ENCODE assay signal across 12 cellular contexts in genomic region chr7:47153571-47153970, GRCh38.
DNase-seq lines count a peak whose midpoint lies in the region; ATAC-seq and TF ChIP-seq lines count a peak whose summit lies in the region.
"Had no signal": no experiment of that assay in that cellular context is flagged by ENCODE, and none has a peak within 500 bp of the region (broad histone marks: within the 10 kb centered on the region; RNA-seq: fewer than 3 reads in every experiment).

No MANE protein-coding gene starts in this region.

- peaks cover 17% of the 10 kb centered on the region for H3K4me1 Mint-ChIP-seq in GM23338
- H3K4me1 Mint-ChIP-seq in CD4-positive, alpha-beta T cell (ENCODE audit: low read depth), result no peaks in the 10 kb centered on the region
- H3K4me1 Mint-ChIP-seq: CD8-positive, alpha-beta memory T cell had no signal

- peak; percentile 100 for ATAC-seq in GM23338
- no peak for ATAC-seq in CD4-positive, alpha-beta T cell (ENCODE audit: poor library complexity)
- no peak for ATAC-seq in left ventricle myocardium superior

- no peaks in the 10 kb centered on the region for H3K27me3 ChIP-seq in GM23338 (ENCODE audit: insufficient read depth)
- no peaks in the 10 kb centered on the region for H3K27me3 ChIP-seq in trophoblast cell (ENCODE audit: insufficient read depth, low read length)
- H3K27me3 ChIP-seq in CD4-positive, alpha-beta T cell (ENCODE audit: control insufficient read depth, insufficient read depth, low read length), result no peaks in the 10 kb centered on the region
- H3K27me3 ChIP-seq: gastrocnemius medialis had no signal

- peaks cover 2% of the 10 kb centered on the region for H3K9me3 Mint-ChIP-seq in GM23338
- no peaks in the 10 kb centered on the region for H3K9me3 Mint-ChIP-seq in CD4-positive, alpha-beta T cell

- intact Hi-C loops in CD4-positive, alpha-beta T cell (cut with DNase I, micrococcal nuclease), result no loop called here
- intact Hi-C loops in left ventricle myocardium superior (cut with micrococcal nuclease), result no loop called here

- CTCF ChIA-PET in CD4-positive, alpha-beta T cell (lab: Charles Lee), result no interaction called here

- H3K4me3 Mint-ChIP-seq in GM23338, result no peak overlapping the region
- H3K4me3 Mint-ChIP-seq in CD4-positive, alpha-beta T cell, result no peak overlapping the region
- H3K4me3 Mint-ChIP-seq: CD8-positive, alpha-beta memory T cell had no signal

- POLR2A ChIA-PET in CD4-positive, alpha-beta T cell (lab: Charles Lee), result no interaction called here

- H3K27ac ChIP-seq in GM23338 (ENCODE audit: low read depth) (no peak overlapping the region; the same call in 1 of the 2 replicates), trophoblast cell (ENCODE audit: low read depth, low read length) (no peak overlapping the region)
- H3K27ac ChIP-seq in CD4-positive, alpha-beta T cell (ENCODE audit: low read depth, low read length), result no peak overlapping the region
- H3K27ac ChIP-seq: coronary artery, gastrocnemius medialis had no signal

- H3K79me2 ChIP-seq in GM23338 (replicated peaks; ENCODE audit: insufficient read depth), result no peaks in the 10 kb centered on the region
- H3K79me2 ChIP-seq in trophoblast cell (ENCODE audit: control insufficient read depth, insufficient read depth, low read length, poor library complexity), result no peaks in the 10 kb centered on the region

- H2AFZ ChIP-seq in GM23338 (no peak overlapping the region), trophoblast cell (ENCODE audit: insufficient read depth, low read length, poor library complexity) (no peak overlapping the region)

- H3K14ac ChIP-seq in trophoblast cell (ENCODE audit: low read length), result no peak overlapping the region

- no peak overlapping the region for H3K9ac ChIP-seq in trophoblast cell (ENCODE audit: low read length)

- no peak overlapping the region for H4K8ac ChIP-seq in trophoblast cell (ENCODE audit: low read depth, low read length)

- H2BK120ac ChIP-seq in trophoblast cell (ENCODE audit: insufficient read depth, low read length, poor library complexity), result no peak overlapping the region

- H3K27ac Mint-ChIP-seq in GM23338, result peak overlapping the region; percentile 24; the same call in 1 of the 2 replicates
- no peak overlapping the region for H3K27ac Mint-ChIP-seq in CD4-positive, alpha-beta T cell
- H3K27ac Mint-ChIP-seq: CD8-positive, alpha-beta memory T cell had no signal

- peaks cover 3% of the 10 kb centered on the region; the same call in 1 of the 3 replicates for H3K36me3 Mint-ChIP-seq in GM23338 (ENCODE audit: low read depth)
- H3K36me3 Mint-ChIP-seq in CD4-positive, alpha-beta T cell (ENCODE audit: low read depth), result no peaks in the 10 kb centered on the region
- H3K36me3 Mint-ChIP-seq: CD8-positive, alpha-beta memory T cell had no signal

- no peak overlapping the region for H3K4ac ChIP-seq in trophoblast cell (ENCODE audit: low read depth, low read length)

- no peaks in the 10 kb centered on the region for H3F3A ChIP-seq in GM23338 (replicated peaks; ENCODE audit: low read depth)

- no peak overlapping the region for H4K12ac ChIP-seq in trophoblast cell (ENCODE audit: low read depth, low read length)

- H3K79me1 ChIP-seq in trophoblast cell (ENCODE audit: low read length), result no peaks in the 10 kb centered on the region

- no CpG with 5 or more reads among the region's 6 CpGs for WGBS in trophoblast cell (ENCODE audit: extremely low coverage, insufficient coverage, insufficient read length)

- peaks cover 19% of the 10 kb centered on the region for H3K4me1 ChIP-seq in GM23338 (ENCODE audit: insufficient read depth)
- peaks cover 0 to 3% of the 10 kb centered on the region in 2 experiments for H3K4me1 ChIP-seq in trophoblast cell (ENCODE audit: control insufficient read depth in 1 of 2, insufficient read depth in 2 of 2, low read length in 2 of 2)

- no peaks in the 10 kb centered on the region for H3K36me3 ChIP-seq in GM23338 (ENCODE audit: insufficient read depth)
- H3K36me3 ChIP-seq in trophoblast cell (ENCODE audit: control insufficient read depth in 1 of 2, insufficient read depth in 2 of 2, low read length in 2 of 2), result no peaks in the 10 kb centered on the region
- H3K36me3 ChIP-seq: gastrocnemius medialis had no signal

- no peaks in the 10 kb centered on the region for H4K20me1 ChIP-seq in GM23338 (replicated peaks; ENCODE audit: insufficient read depth)

- no peaks in the 10 kb centered on the region for H3K9me3 ChIP-seq in trophoblast cell (ENCODE audit: insufficient read depth, low read depth, low read length)
- H3K9me3 ChIP-seq in CD4-positive, alpha-beta T cell (ENCODE audit: control insufficient read depth, low read length), result no peaks in the 10 kb centered on the region
- H3K9me3 ChIP-seq: gastrocnemius medialis had no signal

- H2BK12ac ChIP-seq in trophoblast cell (ENCODE audit: low read length), result no peak overlapping the region

- DNase-seq in GM23338 (ENCODE audit: low spot score) (peak; percentile 87), NCI-H69 (lab: John Stamatoyannopoulos, UW) (peak; percentile 39), iPS DF 19.7 (ENCODE audit: low read depth, low spot score) (peak; percentile 57), trophoblast cell (peak; percentile 64 to 86), GM03348 (ENCODE audit: low spot score) (no peak), left ventricle myocardium superior (no peak), hepatic stellate cell (ENCODE audit: low spot score) (no peak)
- DNase-seq in CD4-positive, alpha-beta T cell, result no peak
- DNase-seq: activated CD4-positive, CD25-positive, alpha-beta regulatory T cell; CD8-positive, alpha-beta memory T cell had no signal

- H3K4me3 ChIP-seq in GM23338, result no peak overlapping the region
- no peak overlapping the region for H3K4me3 ChIP-seq in trophoblast cell (ENCODE audit: low read depth, low read length)
- H3K4me3 ChIP-seq: coronary artery, gastrocnemius medialis had no signal

- no peaks in the 10 kb centered on the region for H3K9me2 ChIP-seq in GM23338 (ENCODE audit: insufficient read depth)

- no peak overlapping the region for H3K18ac ChIP-seq in trophoblast cell (ENCODE audit: low read length)

- no peak overlapping the region for H4K91ac ChIP-seq in trophoblast cell (ENCODE audit: low read depth, low read length)

- no peak overlapping the region for H2BK5ac ChIP-seq in trophoblast cell (ENCODE audit: low read depth, low read length, poor library complexity)

- no peak for TF ChIP-seq CTCF in GM23338 (conservative IDR thresholded peaks at IDR 0.05; ENCODE audit: low read depth in 2 of 2)
- no peak for TF ChIP-seq CTCF in CD4-positive, alpha-beta T cell (IDR thresholded peaks at IDR 0.05)

- H3K23ac ChIP-seq in trophoblast cell (ENCODE audit: low read length), result no peak overlapping the region

- H3K27me3 Mint-ChIP-seq in GM23338 (ENCODE audit: insufficient read depth, low read depth, poor library complexity), result no peaks in the 10 kb centered on the region
- H3K27me3 Mint-ChIP-seq in CD4-positive, alpha-beta T cell, result peaks cover 3% of the 10 kb centered on the region
- H3K27me3 Mint-ChIP-seq: CD8-positive, alpha-beta memory T cell had no signal

- no peak overlapping the region for H2AK5ac ChIP-seq in trophoblast cell (ENCODE audit: low read length)

- no peak overlapping the region; the same call in none of the 2 replicates for H3K4me2 ChIP-seq in GM23338
- H3K4me2 ChIP-seq in trophoblast cell (ENCODE audit: low read length), result no peak overlapping the region

TF ChIP-seq in GM23338, 12 proteins besides CTCF, POLR2A, EP300 and RAD21 (continues in another document):
- TF ChIP-seq ETS1 (IDR thresholded peaks at IDR 0.05), result no peak
- TF ChIP-seq NANOG (IDR thresholded peaks at IDR 0.05; ENCODE audit: borderline replicate concordance), result no peak
- TF ChIP-seq POLR2AphosphoS5 (IDR thresholded peaks at IDR 0.05; ENCODE audit: low read depth), result no peak
- TF ChIP-seq REST (IDR thresholded peaks at IDR 0.05; ENCODE audit: unreplicated experiment), result no peak
- no peak for TF ChIP-seq JUNB (IDR thresholded peaks at IDR 0.05; ENCODE audit: unreplicated experiment)
- no peak for TF ChIP-seq EZH2phosphoT487 (IDR thresholded peaks at IDR 0.05; ENCODE audit: unreplicated experiment)
- no peak for TF ChIP-seq ZNF331 (CRISPR knock-in tag; IDR thresholded peaks at IDR 0.05; ENCODE audit: low read depth)
- TF ChIP-seq ZNF114 (CRISPR knock-in tag; IDR thresholded peaks at IDR 0.05), result no peak
- TF ChIP-seq CREB1 (CRISPR knock-in tag; IDR thresholded peaks at IDR 0.05; ENCODE audit: low read depth), result no peak
- TF ChIP-seq EZH2 (IDR thresholded peaks at IDR 0.05; ENCODE audit: low read depth, unreplicated experiment), result no peak

Comparison
In these comparisons a context has a peak if more than half of its experiments do, and no peak if none do; other contexts are left out.
1. DNase-seq: peak in GM23338 (single experiment), NCI-H69 (single experiment), iPS DF 19.7 (single experiment) and trophoblast cell (2 of 2); none in CD4-positive, alpha-beta T cell (0 of 10), GM03348 (single experiment), left ventricle myocardium superior (single experiment) and hepatic stellate cell (single experiment).